10 cellular contexts compared by ENCODE assay signal in the genomic region with DNA sequence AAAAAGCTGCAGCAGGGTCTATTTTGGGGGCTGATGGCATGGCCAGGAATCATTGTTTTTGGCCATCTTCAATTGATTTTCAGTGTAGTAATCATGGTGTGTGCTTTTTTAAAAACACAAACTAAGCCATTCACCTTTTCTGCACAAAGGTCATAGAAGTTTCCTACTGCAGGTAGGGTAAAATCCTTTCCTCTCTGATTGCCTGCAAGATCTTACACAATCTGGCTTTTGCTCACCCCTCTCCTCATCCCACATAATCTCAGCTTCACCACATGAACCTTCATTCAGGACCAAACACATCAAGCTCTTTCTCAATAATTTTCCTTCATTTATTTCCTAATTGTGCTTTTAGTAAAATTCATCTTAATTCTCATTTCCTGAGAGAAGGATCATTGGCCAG. TPM values are rescaled to one million over a fixed set of nuclear protein-coding genes. Genes with fewer than 3 reads are reported as not detected.
A peak's percentile ranks its signal among the peaks of the same experiment; 100 is the strongest.
DNase-seq lines count a peak whose midpoint lies in the region; ATAC-seq and TF ChIP-seq lines count a peak whose summit lies in the region.
"Had no signal": no experiment of that assay in that cellular context is flagged by ENCODE, and none has a peak within 500 bp of the region (broad histone marks: within the 10 kb centered on the region; RNA-seq: fewer than 3 reads in every experiment).

No MANE protein-coding gene starts in this region.

- H3K36me3 Mint-ChIP-seq in WTC11: peaks cover 18% of the 10 kb centered on the region

- H3K27me3 Mint-ChIP-seq in WTC11 (ENCODE audit: low read depth): no peaks in the 10 kb centered on the region

- intact Hi-C loops in right cardiac atrium (cut with DNase I): no loop called here
- intact Hi-C loops in left ventricle myocardium superior (cut with micrococcal nuclease): no loop called here

- CTCF ChIA-PET in WTC11 (lab: Charles Lee): interaction anchor here (1.1 kb wide), 1 partner anchor 225 kb away, joined by 3 read pairs; no protein-coding TSS in a partner anchor

- H3K4me3 ChIP-seq in right cardiac atrium (ENCODE audit: low read length): no peak overlapping the region

- peaks cover 3% of the 10 kb centered on the region for H3K4me1 ChIP-seq in right cardiac atrium (ENCODE audit: control insufficient read depth, insufficient read depth, low read length)

- H3K9me3 ChIP-seq in right cardiac atrium (ENCODE audit: control insufficient read depth, low read length): no peaks in the 10 kb centered on the region

- peaks cover 39% of the 10 kb centered on the region for H3K9me3 Mint-ChIP-seq in WTC11

- DNase-seq in right cardiac atrium (no peak), left ventricle myocardium superior (no peak), OCI-M1 (lab: John Stamatoyannopoulos, UW) (peak; percentile 33), left lobe of liver (ENCODE audit: low spot score) (no peak), WTC11 (ENCODE audit: low spot score) (no peak), NOMO-1 (lab: John Stamatoyannopoulos, UW; ENCODE audit: unreplicated experiment in 2 of 2) (no peak), COLO829 (ENCODE audit: low spot score) (no peak)
- DNase-seq in stimulated activated CD4-positive, alpha-beta T cell treated with anti-CD3 and anti-CD28 coated beads, Interleukin-2, amount 100 ng/mL, for 48 hours: no peak
- DNase-seq: COR-L47, NCI-H2081 had no signal

- TF ChIP-seq CTCF in WTC11 (IDR thresholded peaks at IDR 0.05): no peak

- H3K27me3 ChIP-seq in right cardiac atrium (ENCODE audit: control insufficient read depth, insufficient read depth): no peaks in the 10 kb centered on the region

- H3K27ac Mint-ChIP-seq in WTC11: no peak overlapping the region

- POLR2A ChIA-PET in WTC11 (lab: Charles Lee): no interaction called here

- no peak for ATAC-seq in right cardiac atrium
- ATAC-seq in left ventricle myocardium superior: no peak
- ATAC-seq in left lobe of liver: peak; percentile 88
- ATAC-seq in WTC11: no peak

- peak overlapping the region; percentile 12 for H3K27ac ChIP-seq in right cardiac atrium (ENCODE audit: low read length)

- H3K4me3 Mint-ChIP-seq in WTC11: no peak overlapping the region

- H3K4me1 Mint-ChIP-seq in WTC11: peaks cover 15% of the 10 kb centered on the region

TF ChIP-seq in WTC11, 78 proteins besides CTCF, POLR2A, EP300 and RAD21:
- TF ChIP-seq ZNF138 (CRISPR knock-in tag; conservative IDR thresholded peaks at IDR 0.05) (no peak), ETV6 (CRISPR knock-in tag; IDR thresholded peaks at IDR 0.05) (no peak), NFATC4 (CRISPR knock-in tag; IDR thresholded peaks at IDR 0.05) (no peak), OVOL2 (CRISPR knock-in tag; IDR thresholded peaks at IDR 0.05; ENCODE audit: borderline replicate concordance) (no peak), GABPB1 (CRISPR knock-in tag; IDR thresholded peaks at IDR 0.05) (no peak), FOXJ3 (CRISPR knock-in tag; IDR thresholded peaks at IDR 0.05; ENCODE audit: borderline replicate concordance) (no peak), MYBL2 (CRISPR knock-in tag; IDR thresholded peaks at IDR 0.05) (no peak), ZNF121 (CRISPR knock-in tag; IDR thresholded peaks at IDR 0.05) (no peak), SP1 (CRISPR knock-in tag; conservative IDR thresholded peaks at IDR 0.05) (no peak)
- TF ChIP-seq, protein P1, sequence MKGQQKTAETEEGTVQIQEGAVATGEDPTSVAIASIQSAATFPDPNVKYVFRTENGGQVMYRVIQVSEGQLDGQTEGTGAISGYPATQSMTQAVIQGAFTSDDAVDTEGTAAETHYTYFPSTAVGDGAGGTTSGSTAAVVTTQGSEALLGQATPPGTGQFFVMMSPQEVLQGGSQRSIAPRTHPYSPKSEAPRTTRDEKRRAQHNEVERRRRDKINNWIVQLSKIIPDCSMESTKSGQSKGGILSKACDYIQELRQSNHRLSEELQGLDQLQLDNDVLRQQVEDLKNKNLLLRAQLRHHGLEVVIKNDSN (CRISPR knock-in tag; IDR thresholded peaks at IDR 0.05): no peak
- TF ChIP-seq, protein P2, sequence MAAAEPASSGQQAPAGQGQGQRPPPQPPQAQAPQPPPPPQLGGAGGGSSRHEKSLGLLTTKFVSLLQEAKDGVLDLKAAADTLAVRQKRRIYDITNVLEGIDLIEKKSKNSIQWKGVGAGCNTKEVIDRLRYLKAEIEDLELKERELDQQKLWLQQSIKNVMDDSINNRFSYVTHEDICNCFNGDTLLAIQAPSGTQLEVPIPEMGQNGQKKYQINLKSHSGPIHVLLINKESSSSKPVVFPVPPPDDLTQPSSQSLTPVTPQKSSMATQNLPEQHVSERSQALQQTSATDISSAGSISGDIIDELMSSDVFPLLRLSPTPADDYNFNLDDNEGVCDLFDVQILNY (CRISPR knock-in tag; IDR thresholded peaks at IDR 0.05): no peak
- TF ChIP-seq, protein P3, sequence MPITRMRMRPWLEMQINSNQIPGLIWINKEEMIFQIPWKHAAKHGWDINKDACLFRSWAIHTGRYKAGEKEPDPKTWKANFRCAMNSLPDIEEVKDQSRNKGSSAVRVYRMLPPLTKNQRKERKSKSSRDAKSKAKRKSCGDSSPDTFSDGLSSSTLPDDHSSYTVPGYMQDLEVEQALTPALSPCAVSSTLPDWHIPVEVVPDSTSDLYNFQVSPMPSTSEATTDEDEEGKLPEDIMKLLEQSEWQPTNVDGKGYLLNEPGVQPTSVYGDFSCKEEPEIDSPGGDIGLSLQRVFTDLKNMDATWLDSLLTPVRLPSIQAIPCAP (CRISPR knock-in tag; IDR thresholded peaks at IDR 0.05): no peak

RNA-seq across cellular contexts. Expression of a gene that starts 38.3 kb away (rescaled TPM):
- total RNA-seq in right cardiac atrium (1 to 10 TPM in 2 of 4 donors, under 1 TPM in 2; 0.75 to 2.0 (median 1.2) TPM), left ventricle myocardium superior (0.99 TPM), left lobe of liver (0.68 TPM), WTC11 (2021) (0.17 to 0.25 TPM (median 0.23 TPM) in 3 replicates)
- polyA plus RNA-seq in right cardiac atrium: 0.48 TPM

RNA-seq across cellular contexts. Expression of a gene that starts 52.9 kb away (rescaled TPM):
- total RNA-seq in right cardiac atrium: under 1 TPM in 3 of 4 donors, not detected in 1; 0.09 to 0.23 (median 0.14) TPM
- polyA plus RNA-seq in right cardiac atrium: 0.05 TPM
- total RNA-seq in left ventricle myocardium superior: not detected
- total RNA-seq in left lobe of liver: not detected
- total RNA-seq in WTC11 (2021): not detected in 3 replicates
